22 cellular contexts compared by ENCODE assay signal in the genomic region with DNA sequence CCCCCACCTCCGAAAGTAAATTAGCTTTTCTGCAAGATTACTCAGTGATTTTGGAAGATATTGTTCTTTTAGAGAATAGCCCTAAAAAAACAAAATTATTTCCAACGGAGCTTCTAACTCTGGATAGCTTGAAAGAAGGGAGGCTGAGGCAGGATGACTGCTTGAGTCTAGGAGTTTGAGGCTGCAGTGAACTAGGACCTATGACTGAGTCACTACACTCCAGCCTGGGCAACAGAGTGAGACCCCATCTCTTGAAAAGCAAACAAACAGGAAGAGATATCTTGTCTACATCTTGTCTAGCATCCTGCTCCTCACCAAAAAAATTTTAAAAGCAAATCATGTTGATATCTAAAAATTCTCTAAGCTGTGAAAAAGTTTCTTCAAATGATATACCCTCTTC.
"Had no signal": no experiment of that assay in that cellular context is flagged by ENCODE, and none has a peak within 500 bp of the region (broad histone marks: within the 10 kb centered on the region; RNA-seq: fewer than 3 reads in every experiment).

No MANE protein-coding gene starts in this region.

- H3K4me3 ChIP-seq: MG63, SJSA1, SK-N-MC had no signal

- FAIRE-seq: RCC 7860 had no signal

- H3K9me3 ChIP-seq: MG63, SJSA1 had no signal

- H3K27ac ChIP-seq: SJSA1, SK-N-MC had no signal

- DNase-seq: Karpas-422, KG1, MG63, NCI-H1092, NCI-H1105 treated with DMSO at 0.1 percent for 48 hours, NCI-H1417 treated with DMSO at 0.1 percent for 48 hours, NCI-H146, NCI-H1694 treated with DMSO at 0.1 percent for 48 hours, NCI-H1930, NCI-H2081 treated with DMSO at 0.1 percent for 48 hours, NCI-H2171, NCI-H226, NCI-H446, NCI-H510A treated with DMSO at 0.1 percent for 48 hours, NCI-H526 treated with DMSO at 0.1 percent for 48 hours, NCI-H774, Right ventricle myocardium superior, RPMI8226, SIG-M5 had no signal

- H3K27me3 ChIP-seq: MG63, SJSA1 had no signal

- H3K4me1 ChIP-seq: SJSA1 had no signal
